In genomic region chr18:58362829-58363231, GRCh38 we compare ENCODE assay signal across 13 cellular contexts.
DNase-seq lines count a peak whose midpoint lies in the region; ATAC-seq, FAIRE-seq and TF ChIP-seq lines count a peak whose summit lies in the region.
"Had no signal": no experiment of that assay in that cellular context is flagged by ENCODE, and none has a peak within 500 bp of the region (broad histone marks: within the 10 kb centered on the region; RNA-seq: fewer than 3 reads in every experiment).

No MANE protein-coding gene starts in this region.

- H3K27ac ChIP-seq in A549 (peak overlapping the region; percentile 83 to 90), dorsolateral prefrontal cortex (peak overlapping the region in 48 of 59 donors; percentile 6 to 89 (median 61)), muscle layer of duodenum (ENCODE audit: low read length) (peak overlapping the region; percentile 77)
- H3K27ac ChIP-seq: SJCRH30 had no signal

- peaks cover 20 to 25% of the 10 kb centered on the region in 2 donors for H3K36me3 ChIP-seq in muscle layer of duodenum (ENCODE audit: control insufficient read depth in 1 of 2, insufficient read depth in 2 of 2, low read length in 2 of 2)

- DNase-seq in A549 (ENCODE audit: low read depth in 1 of 2, low spot score in 1 of 2) (no peak), M059J (ENCODE audit: low read depth) (peak; percentile 53), dorsolateral prefrontal cortex (no peak), iPS-NIHi11 (ENCODE audit: low spot score) (no peak)
- no peak for DNase-seq in effector CD8-positive, alpha-beta T cell (lab: John Stamatoyannopoulos, UW)
- no peak for DNase-seq in activated CD4-positive, CD25-positive, alpha-beta regulatory T cell (lab: John Stamatoyannopoulos, UW)
- DNase-seq: left ventricle myocardium superior, NCI-H1694, NCI-H69, SJCRH30 had no signal

- 88% methylated on average over 2 of the region's 2 CpGs for WGBS in A549 (ENCODE audit: missing lambda C conversion rate)

- no peak for TF ChIP-seq POLR2A in A549 (IDR thresholded peaks at IDR 0.05; ENCODE audit: low read length)

- intact Hi-C loops in dorsolateral prefrontal cortex (cut with DNase I) = no loop called here

- H3K4me3 ChIP-seq in A549 = peak overlapping the region; percentile 11; the same call in 1 of the 3 replicates
- no peak overlapping the region for H3K4me3 ChIP-seq in dorsolateral prefrontal cortex
- no peak overlapping the region for H3K4me3 ChIP-seq in muscle layer of duodenum (ENCODE audit: low read depth in 1 of 2, low read length in 2 of 2)
- H3K4me3 ChIP-seq: adrenal gland, SJCRH30 had no signal

- TF ChIP-seq EP300 in A549 (IDR thresholded peaks at IDR 0.05) = no peak

- no peaks in the 10 kb centered on the region for H3K27me3 ChIP-seq in dorsolateral prefrontal cortex
- no peaks in the 10 kb centered on the region for H3K27me3 ChIP-seq in muscle layer of duodenum (ENCODE audit: low read depth, low read length)
- H3K27me3 ChIP-seq: adrenal gland, SJCRH30 had no signal

- H3K9me3 ChIP-seq in A549 (no peaks in the 10 kb centered on the region), muscle layer of duodenum (ENCODE audit: control insufficient read depth in 1 of 2, low read length in 2 of 2) (no peaks in the 10 kb centered on the region)
- H3K9me3 ChIP-seq: adrenal gland, SJCRH30 had no signal

- no peak for TF ChIP-seq RAD21 in A549 (conservative IDR thresholded peaks at IDR 0.05 in 1 of 2, IDR thresholded peaks at IDR 0.05 in 1 of 2)

- POLR2A ChIA-PET in A549 (lab: Yijun Ruan, JAX) = no interaction called here

- TF ChIP-seq CTCF in A549 (IDR thresholded peaks at IDR 0.05) (no peak), dorsolateral prefrontal cortex (IDR thresholded peaks at IDR 0.05 in 54 of 56, conservative IDR thresholded peaks at IDR 0.05 in 2 of 56; ENCODE audit: low read depth in 1 of 56, partially characterized antibody in 56 of 56) (no peak)

- peak overlapping the region; percentile 79 for H3K4me2 ChIP-seq in A549

- ATAC-seq in A549 (no peak), HG03457 (IDR thresholded peaks at IDR 0.05; ENCODE audit: unreplicated experiment) (no peak)

- FAIRE-seq in A549 (lab: Jason Lieb, UNC) = no peak

- peaks cover 59% of the 10 kb centered on the region for H3K4me1 ChIP-seq in A549
- H3K4me1 ChIP-seq in muscle layer of duodenum (ENCODE audit: control insufficient read depth in 1 of 2, insufficient read depth in 2 of 2, low read length in 2 of 2) = peaks cover 0 to 3% of the 10 kb centered on the region in 2 donors
- H3K4me1 ChIP-seq: adrenal gland, SJCRH30 had no signal

- CTCF ChIA-PET in A549 (lab: Yijun Ruan, JAX) = interaction anchor here (1.9 kb wide), 1 partner anchor 10 kb away, joined by 4 read pairs; no protein-coding TSS in a partner anchor

TF ChIP-seq in A549, 52 proteins besides CTCF, POLR2A, EP300 and RAD21:
- no peak for TF ChIP-seq EHMT2 (IDR thresholded peaks at IDR 0.05; ENCODE audit: low read depth)
- no peak for TF ChIP-seq CEBPB (IDR thresholded peaks at IDR 0.05)
- TF ChIP-seq, protein P1, sequence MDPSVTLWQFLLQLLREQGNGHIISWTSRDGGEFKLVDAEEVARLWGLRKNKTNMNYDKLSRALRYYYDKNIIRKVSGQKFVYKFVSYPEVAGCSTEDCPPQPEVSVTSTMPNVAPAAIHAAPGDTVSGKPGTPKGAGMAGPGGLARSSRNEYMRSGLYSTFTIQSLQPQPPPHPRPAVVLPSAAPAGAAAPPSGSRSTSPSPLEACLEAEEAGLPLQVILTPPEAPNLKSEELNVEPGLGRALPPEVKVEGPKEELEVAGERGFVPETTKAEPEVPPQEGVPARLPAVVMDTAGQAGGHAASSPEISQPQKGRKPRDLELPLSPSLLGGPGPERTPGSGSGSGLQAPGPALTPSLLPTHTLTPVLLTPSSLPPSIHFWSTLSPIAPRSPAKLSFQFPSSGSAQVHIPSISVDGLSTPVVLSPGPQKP (IDR thresholded peaks at IDR 0.05; ENCODE audit: low read depth, low read length) = no peak
- TF ChIP-seq MAFK (IDR thresholded peaks at IDR 0.05; ENCODE audit: partially characterized antibody) = no peak
- no peak for TF ChIP-seq POLR2AphosphoS2 (conservative IDR thresholded peaks at IDR 0.05; ENCODE audit: low read length)
- TF ChIP-seq NPAS2 (CRISPR knock-in tag; IDR thresholded peaks at IDR 0.05; ENCODE audit: borderline replicate concordance) = no peak
- TF ChIP-seq FOSB (CRISPR knock-in tag; IDR thresholded peaks at IDR 0.05) = no peak
- no peak for TF ChIP-seq HOXB5 (CRISPR knock-in tag; IDR thresholded peaks at IDR 0.05)
- TF ChIP-seq TFCP2L1 (CRISPR knock-in tag; IDR thresholded peaks at IDR 0.05) = no peak
- TF ChIP-seq, protein P2, sequence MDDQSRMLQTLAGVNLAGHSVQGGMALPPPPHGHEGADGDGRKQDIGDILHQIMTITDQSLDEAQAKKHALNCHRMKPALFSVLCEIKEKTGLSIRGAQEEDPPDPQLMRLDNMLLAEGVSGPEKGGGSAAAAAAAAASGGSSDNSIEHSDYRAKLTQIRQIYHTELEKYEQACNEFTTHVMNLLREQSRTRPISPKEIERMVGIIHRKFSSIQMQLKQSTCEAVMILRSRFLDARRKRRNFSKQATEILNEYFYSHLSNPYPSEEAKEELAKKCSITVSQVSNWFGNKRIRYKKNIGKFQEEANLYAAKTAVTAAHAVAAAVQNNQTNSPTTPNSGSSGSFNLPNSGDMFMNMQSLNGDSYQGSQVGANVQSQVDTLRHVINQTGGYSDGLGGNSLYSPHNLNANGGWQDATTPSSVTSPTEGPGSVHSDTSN (IDR thresholded peaks at IDR 0.05) = no peak
- no peak for TF ChIP-seq HOXA7 (CRISPR knock-in tag; IDR thresholded peaks at IDR 0.05)
- TF ChIP-seq MAZ (IDR thresholded peaks at IDR 0.05; ENCODE audit: borderline replicate concordance, low read depth, low read length) = no peak
- TF ChIP-seq CBX2 (IDR thresholded peaks at IDR 0.05; ENCODE audit: borderline replicate concordance, low read depth) = no peak
- TF ChIP-seq KDM5A (IDR thresholded peaks at IDR 0.05) = no peak
- no peak for TF ChIP-seq RCOR1 (IDR thresholded peaks at IDR 0.05; ENCODE audit: low read depth, low read length)
- no peak for TF ChIP-seq SREBF2 (IDR thresholded peaks at IDR 0.05)
- no peak for TF ChIP-seq ZC3H11A (IDR thresholded peaks at IDR 0.05)
- no peak for TF ChIP-seq MAX (IDR thresholded peaks at IDR 0.05)
- TF ChIP-seq RNF2 (IDR thresholded peaks at IDR 0.05; ENCODE audit: borderline replicate concordance, low read depth) = no peak
- TF ChIP-seq NFE2L2 (conservative IDR thresholded peaks at IDR 0.05; ENCODE audit: low read length) = no peak
